1 cellular context compared by ENCODE assay signal in genomic region chr1:38045431-38046332, GRCh38.
TF ChIP-seq lines count a peak whose summit lies in the region.

No MANE protein-coding gene starts in this region.

TF ChIP-seq in HEK293, 187 proteins besides CTCF, POLR2A, EP300 and RAD21 (continued from another document):
- TF ChIP-seq PRDM2 (tag by site-specific recombination; IDR thresholded peaks at IDR 0.05; ENCODE audit: borderline replicate concordance) (0 out of 2 replicates have a peak, but pooled peaks have one; percentile 76), PRDM10 (tag by site-specific recombination; IDR thresholded peaks at IDR 0.05) (no peak), ZNF529 (tag by site-specific recombination; IDR thresholded peaks at IDR 0.05; ENCODE audit: insufficient replicate concordance) (no peak), ZNF830 (tag by site-specific recombination; IDR thresholded peaks at IDR 0.05; ENCODE audit: low read depth) (no peak)
